8 cellular contexts compared by ENCODE assay signal in genomic region chr7:95396136-95397032, GRCh38. TPM values are rescaled to one million over a fixed set of nuclear protein-coding genes. Genes with fewer than 3 reads are reported as not detected.
DNase-seq lines count a peak whose midpoint lies in the region; ATAC-seq, FAIRE-seq and TF ChIP-seq lines count a peak whose summit lies in the region.

PON3 (minus strand) TSS chr7:95396375; CDS start chr7:95396350, 25 bp downstream.

- no peak within 1 kb of the TSS for H4K5ac ChIP-seq in IMR-90 (ENCODE audit: low read depth, low read length)

- ATAC-seq in IMR-90 (ENCODE audit: low read depth), result no peak
- peak; percentile 94 for ATAC-seq in body of pancreas
- peak; percentile 96 for ATAC-seq in upper lobe of right lung
- ATAC-seq in HG03571 (IDR thresholded peaks at IDR 0.05; ENCODE audit: unreplicated experiment), result no peak

- POLR2A ChIA-PET in IMR-90 (lab: Charles Lee; ENCODE audit: unreplicated experiment), result no interaction called here

- H2BK120ac ChIP-seq in IMR-90 (ENCODE audit: low read depth, low read length), result no peak within 1 kb of the TSS

- TF ChIP-seq RAD21 in IMR-90 (IDR thresholded peaks at IDR 0.05; ENCODE audit: low read length), result no peak

- no peak within 1 kb of the TSS for H3K18ac ChIP-seq in IMR-90 (ENCODE audit: low read depth, low read length)

- H3K23ac ChIP-seq in IMR-90 (ENCODE audit: low read depth, low read length), result no peak within 1 kb of the TSS

- H2BK15ac ChIP-seq in IMR-90 (ENCODE audit: low read depth, low read length), result no peak within 1 kb of the TSS

- H2BK20ac ChIP-seq in IMR-90 (ENCODE audit: low read depth, low read length), result no peak within 1 kb of the TSS

- H4K20me1 ChIP-seq in IMR-90 (ENCODE audit: insufficient read depth, low read length), result no peaks in the 10 kb centered on the region

- H3K27me3 ChIP-seq in IMR-90 (ENCODE audit: control insufficient read depth, insufficient read depth, low read length) (peaks cover 4% of the 10 kb centered on the region), body of pancreas (no peaks in the 10 kb centered on the region), upper lobe of right lung (no peaks in the 10 kb centered on the region)

- H3K27ac ChIP-seq in IMR-90 (ENCODE audit: insufficient read depth, low read length) (no peak within 1 kb of the TSS), body of pancreas (peak within 1 kb of the TSS in 3 of 4 donors; percentile 80 to 88 (median 82)), upper lobe of right lung (peak within 1 kb of the TSS; percentile 82)

- peak within 1 kb of the TSS; percentile 47 for H2AK9ac ChIP-seq in IMR-90 (replicated peaks; ENCODE audit: low read depth, low read length, poor library complexity)

- H4K91ac ChIP-seq in IMR-90 (ENCODE audit: insufficient read depth, low read depth, low read length), result no peak within 1 kb of the TSS

- CTCF ChIA-PET in IMR-90 (lab: Yijun Ruan, JAX), result no interaction called here

- no peaks in the 10 kb centered on the region for H3K79me1 ChIP-seq in IMR-90 (ENCODE audit: low read depth in 1 of 2, low read length in 2 of 2)

- no TSS peak for BruUV-seq in IMR-90 (replicated peaks; lab: Mats Ljungman, UMichigan)

- H4K8ac ChIP-seq in IMR-90 (ENCODE audit: low read depth in 2 of 2, low read length in 2 of 2), result no peak within 1 kb of the TSS

- peak; percentile 53 for TF ChIP-seq CTCF in GM12864 (IDR thresholded peaks at IDR 0.05; ENCODE audit: low read depth, low read length, missing control alignments)
- TF ChIP-seq CTCF in IMR-90 (conservative IDR thresholded peaks at IDR 0.05; ENCODE audit: low read depth, low read length), result no peak
- peak; percentile 22 to 69 (median 41) for TF ChIP-seq CTCF in body of pancreas (IDR thresholded peaks at IDR 0.05)
- TF ChIP-seq CTCF in lower leg skin (IDR thresholded peaks at IDR 0.05), result no peak
- TF ChIP-seq CTCF in upper lobe of right lung (IDR thresholded peaks at IDR 0.05), result peak; percentile 40

- H2BK5ac ChIP-seq in IMR-90 (ENCODE audit: low read depth, low read length, poor library complexity, severe bottlenecking), result no peak within 1 kb of the TSS

- H2AK5ac ChIP-seq in IMR-90 (ENCODE audit: low read depth, low read length), result no peak within 1 kb of the TSS

- H3K4ac ChIP-seq in IMR-90 (ENCODE audit: low read depth, low read length), result no peak within 1 kb of the TSS

- WGBS in IMR-90 (ENCODE audit: extremely low coverage in 2 of 2, insufficient read length in 1 of 2), 2 experiments, result 24% methylated on average over 11 of the region's 68 CpGs; no CpG with 5 or more reads in 1 of the 2 experiments
- 3 to 10% methylated on average over 33 to 68 of the region's 68 CpGs for WGBS in body of pancreas, 2 donors
- WGBS in lower leg skin, 2 donors, result 7 to 10% methylated on average over 57 to 68 of the region's 68 CpGs

- in situ Hi-C loops in IMR-90 (cut with MboI; ENCODE audit: low sequenced_read_pairs), result no loop called here

- H3K4me2 ChIP-seq in IMR-90 (ENCODE audit: low read depth, low read length), result no peak within 1 kb of the TSS

- intact Hi-C loops in IMR-90 (cut with micrococcal nuclease), result no loop called here
- intact Hi-C loops in body of pancreas (cut with DNase I), result no loop called here
- intact Hi-C loops in lower leg skin (cut with DNase I; ENCODE audit: low total_unique reads), result no loop called here
- intact Hi-C loops in upper lobe of right lung (cut with DNase I), result no loop called here

- FAIRE-seq in GM12891 (lab: Jason Lieb, UNC), result no peak

- DNase-seq in GM12864 (ENCODE audit: low read depth), result no peak
- DNase-seq in IMR-90, result no peak
- DNase-seq in body of pancreas, result peak; percentile 59 to 78 (median 68)
- no peak for DNase-seq in lower leg skin (ENCODE audit: low spot score in 2 of 2)
- peak; percentile 87 for DNase-seq in upper lobe of right lung
- no peak for DNase-seq in middle frontal gyrus (ENCODE audit: extremely low spot score, low spot score)
- no peak for DNase-seq in GM12891 (ENCODE audit: insufficient read length, low spot score)

- H3K36me3 ChIP-seq in IMR-90 (ENCODE audit: control insufficient read depth, insufficient read depth, low read length) (no peaks in the 10 kb centered on the region), body of pancreas (replicated peaks in 1 of 2; ENCODE audit: insufficient read depth in 1 of 2, low read depth in 2 of 2) (no peaks in the 10 kb centered on the region), upper lobe of right lung (no peaks in the 10 kb centered on the region)

- H2AFZ ChIP-seq in IMR-90 (replicated peaks; ENCODE audit: low read length, poor library complexity), result peak within 1 kb of the TSS; percentile 72

- dilution Hi-C loops in IMR-90 (cut with HindIII; ENCODE audit: low sequenced_read_pairs, unreplicated experiment), result no loop called here

- peak within 1 kb of the TSS; percentile 47 for H3K4me3 ChIP-seq in GM12864 (ENCODE audit: low read depth, low read length)
- no peak within 1 kb of the TSS for H3K4me3 ChIP-seq in IMR-90 (ENCODE audit: insufficient read depth, low read depth, low read length)
- peak within 1 kb of the TSS; percentile 38 to 69 for H3K4me3 ChIP-seq in body of pancreas
- peak within 1 kb of the TSS; percentile 41 for H3K4me3 ChIP-seq in lower leg skin (ENCODE audit: low read depth, poor library complexity, severe bottlenecking)
- H3K4me3 ChIP-seq in upper lobe of right lung, result peak within 1 kb of the TSS; percentile 56

- H3K9me1 ChIP-seq in IMR-90 (ENCODE audit: insufficient read depth, low read length), result no peaks in the 10 kb centered on the region

- no peaks in the 10 kb centered on the region for H3K4me1 ChIP-seq in IMR-90 (ENCODE audit: control insufficient read depth, insufficient read depth, low read length)
- H3K4me1 ChIP-seq in body of pancreas, result no peaks in the 10 kb centered on the region
- no peaks in the 10 kb centered on the region for H3K4me1 ChIP-seq in upper lobe of right lung

- H3K9ac ChIP-seq in IMR-90 (ENCODE audit: low read depth, low read length), result no peak within 1 kb of the TSS

- no peak within 1 kb of the TSS for H3K56ac ChIP-seq in IMR-90 (ENCODE audit: extremely low read depth, insufficient read depth, low read length)

- no peak within 1 kb of the TSS for H3K14ac ChIP-seq in IMR-90 (replicated peaks; ENCODE audit: low read depth, low read length)

- TF ChIP-seq POLR2A in IMR-90 (IDR thresholded peaks at IDR 0.05; ENCODE audit: low read depth, low read length) (no peak), body of pancreas (IDR thresholded peaks at IDR 0.05) (peak; percentile 54 to 81 (median 77)), lower leg skin (IDR thresholded peaks at IDR 0.05) (no peak), GM12891 (IDR thresholded peaks at IDR 0.05; ENCODE audit: low read depth, low read length) (no peak)

- H3K9me3 ChIP-seq in IMR-90 (ENCODE audit: control insufficient read depth, insufficient read depth, low read length) (no peaks in the 10 kb centered on the region), body of pancreas (no peaks in the 10 kb centered on the region), upper lobe of right lung (no peaks in the 10 kb centered on the region)

TF ChIP-seq in IMR-90, 13 proteins besides CTCF, POLR2A, EP300 and RAD21 (continues in another document):
- TF ChIP-seq NFE2L2 (IDR thresholded peaks at IDR 0.05; ENCODE audit: low read depth, low read length), result no peak
- TF ChIP-seq, protein P1, sequence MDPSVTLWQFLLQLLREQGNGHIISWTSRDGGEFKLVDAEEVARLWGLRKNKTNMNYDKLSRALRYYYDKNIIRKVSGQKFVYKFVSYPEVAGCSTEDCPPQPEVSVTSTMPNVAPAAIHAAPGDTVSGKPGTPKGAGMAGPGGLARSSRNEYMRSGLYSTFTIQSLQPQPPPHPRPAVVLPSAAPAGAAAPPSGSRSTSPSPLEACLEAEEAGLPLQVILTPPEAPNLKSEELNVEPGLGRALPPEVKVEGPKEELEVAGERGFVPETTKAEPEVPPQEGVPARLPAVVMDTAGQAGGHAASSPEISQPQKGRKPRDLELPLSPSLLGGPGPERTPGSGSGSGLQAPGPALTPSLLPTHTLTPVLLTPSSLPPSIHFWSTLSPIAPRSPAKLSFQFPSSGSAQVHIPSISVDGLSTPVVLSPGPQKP (IDR thresholded peaks at IDR 0.05; ENCODE audit: borderline replicate concordance, low read depth, low read length), result no peak
- no peak for TF ChIP-seq RFX5 (IDR thresholded peaks at IDR 0.05; ENCODE audit: low read depth, low read length)
- no peak for TF ChIP-seq CEBPB (IDR thresholded peaks at IDR 0.05; ENCODE audit: low read depth, low read length)
- TF ChIP-seq CHD1 (IDR thresholded peaks at IDR 0.05; ENCODE audit: low read depth, low read length), result no peak
- no peak for TF ChIP-seq RCOR1 (IDR thresholded peaks at IDR 0.05; ENCODE audit: insufficient replicate concordance, low read length)
- TF ChIP-seq MXI1 (IDR thresholded peaks at IDR 0.05; ENCODE audit: borderline replicate concordance, low read depth, low read length), result no peak
- no peak for TF ChIP-seq SMC3 (IDR thresholded peaks at IDR 0.05; ENCODE audit: low read depth, low read length)

TF ChIP-seq in GM12891, 5 proteins besides CTCF, POLR2A, EP300 and RAD21:
- TF ChIP-seq PAX5 (IDR thresholded peaks at IDR 0.05; ENCODE audit: insufficient read depth, low read length, severe bottlenecking) (no peak), SPI1 (IDR thresholded peaks at IDR 0.05; ENCODE audit: low read depth, low read length) (no peak), POU2F2 (IDR thresholded peaks at IDR 0.05; ENCODE audit: low read depth, low read length) (no peak), TAF1 (IDR thresholded peaks at IDR 0.05; ENCODE audit: low read depth, low read length) (no peak), POLR2AphosphoS5 (IDR thresholded peaks at IDR 0.05; ENCODE audit: low read depth, low read length) (no peak)

RNA-seq across cellular contexts. Expression of gene PON3, which starts in this region (rescaled TPM):
- total RNA-seq in IMR-90 (2012; rRNA removed) (not detected in 2 replicates), body of pancreas (1 to 10 TPM; 3.0 to 7.0 TPM), lower leg skin (10 to 100 TPM; 10.5 to 15.9 (median 13.9) TPM), upper lobe of right lung (36.4 TPM)
- not detected in 2 replicates for polyA plus RNA-seq in IMR-90 (2012; rRNA removed)
- not detected in 2 replicates for polyA plus RNA-seq in IMR-90 (2012; cell fraction: cytosol; rRNA removed)
- not detected in 2 replicates for polyA plus RNA-seq in IMR-90 (2012; cell fraction: nucleus; rRNA removed; ENCODE audit: low replicate concordance)
- not detected for polyA plus RNA-seq in GM12891 (2012; ENCODE audit: low read depth, missing spikeins)

Comparison
In these comparisons a context has a peak if more than half of its experiments do, and no peak if none do; other contexts are left out.
1. DNase-seq: peak in body of pancreas (4 of 4) and upper lobe of right lung (single experiment); none in GM12864 (single experiment), IMR-90 (single experiment), lower leg skin (0 of 2), middle frontal gyrus (single experiment) and GM12891 (single experiment).
2. CTCF ChIP-seq: peak in GM12864 (single experiment), body of pancreas (7 of 7) and upper lobe of right lung (single experiment); none in IMR-90 (single experiment) and lower leg skin (0 of 3).
3. ATAC-seq: peak in body of pancreas (single experiment) and upper lobe of right lung (single experiment); none in IMR-90 (single experiment) and HG03571 (single experiment).
4. POLR2A ChIP-seq: peak in body of pancreas (3 of 3); none in IMR-90 (single experiment), lower leg skin (0 of 2) and GM12891 (single experiment).